In the genomic region with DNA sequence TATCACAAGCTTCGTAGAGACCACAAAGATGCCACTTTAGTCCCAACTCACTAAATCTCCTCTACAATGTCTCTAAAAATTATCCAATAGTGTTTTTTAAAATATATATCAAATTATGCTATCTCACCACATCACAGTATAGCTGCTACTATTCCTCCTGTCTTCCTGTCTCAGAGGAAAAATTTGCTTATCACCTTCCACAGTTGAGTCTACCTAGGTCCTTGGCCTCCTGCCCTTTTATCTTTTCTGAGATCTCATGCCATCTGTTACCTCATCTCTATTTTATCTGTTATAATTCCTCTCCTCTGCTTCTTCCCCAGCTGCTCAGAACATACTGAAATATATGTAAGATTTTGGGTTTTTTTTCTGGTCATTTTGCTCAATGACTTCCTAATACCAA, we compare ENCODE assay signal across 23 cellular contexts.
DNase-seq lines count a peak whose midpoint lies in the region; ATAC-seq and TF ChIP-seq lines count a peak whose summit lies in the region.
"Had no signal": no experiment of that assay in that cellular context is flagged by ENCODE, and none has a peak within 500 bp of the region (broad histone marks: within the 10 kb centered on the region; RNA-seq: fewer than 3 reads in every experiment).

No MANE protein-coding gene starts in this region.

- H3K79me2 ChIP-seq in DND-41 (ENCODE audit: insufficient read depth, low read length), result no peaks in the 10 kb centered on the region

- TF ChIP-seq CTCF in DND-41 (IDR thresholded peaks at IDR 0.05; ENCODE audit: borderline replicate concordance, extremely low read depth, low read length, poor library complexity, severe bottlenecking), result no peak

- H3K27ac ChIP-seq in DND-41 (ENCODE audit: low read length), result no peak overlapping the region
- H3K27ac ChIP-seq: A549; BLaER1 treated with 17β-estradiol and CSF1 and Interleukin-3, amounts not matched to agents 10 nM and 100 nM; GM23248 had no signal

- DNase-seq in DMS 273 (lab: John Stamatoyannopoulos, UW; ENCODE audit: unreplicated experiment) (peak; percentile 68), DND-41 (peak; percentile 7), NCI-H2171 (lab: John Stamatoyannopoulos, UW) (peak; percentile 45), cerebellar nuclear complex (lab: John Stamatoyannopoulos, UW) (peak; percentile 33 to 77), activated T-cell treated with anti-CD3 and anti-CD28 coated beads for 4 hours (no peak), NCI-H2107 treated with DMSO at 0.1 percent for 48 hours (lab: John Stamatoyannopoulos, UW; ENCODE audit: unreplicated experiment) (no peak), glomerular visceral epithelial cell (ENCODE audit: extremely low spot score) (no peak)
- DNase-seq: 8988T; ACHN; AML-193; BE2C; CD4-positive, alpha-beta T cell; CD8-positive, alpha-beta memory T cell; DMS153; EL; GDM1; GM23248; H7; HCEC 1CT had no signal

- no peaks in the 10 kb centered on the region for H3K36me3 ChIP-seq in DND-41 (ENCODE audit: insufficient read depth, low read length)
- H3K36me3 ChIP-seq: BE2C; BLaER1 treated with 17β-estradiol and CSF1 and Interleukin-3, amounts not matched to agents 10 nM and 100 nM had no signal

- no peaks in the 10 kb centered on the region for H3K27me3 ChIP-seq in DND-41 (ENCODE audit: insufficient read depth, low read length, poor library complexity)
- H3K27me3 ChIP-seq: BE2C; BLaER1 treated with 17β-estradiol and CSF1 and Interleukin-3, amounts not matched to agents 10 nM and 100 nM had no signal

- H4K20me1 ChIP-seq in DND-41 (ENCODE audit: insufficient read depth, low read length), result no peaks in the 10 kb centered on the region
- H4K20me1 ChIP-seq: BLaER1 treated with 17β-estradiol and CSF1 and Interleukin-3, amounts not matched to agents 10 nM and 100 nM had no signal

- peak overlapping the region; percentile 31; the same call in 1 of the 2 replicates for H3K4me2 ChIP-seq in DND-41 (ENCODE audit: insufficient read depth, low read length)
- H3K4me2 ChIP-seq: A549; BLaER1 treated with 17β-estradiol and CSF1 and Interleukin-3, amounts not matched to agents 10 nM and 100 nM had no signal

- H2AFZ ChIP-seq in DND-41 (ENCODE audit: low read depth, low read length), result no peak overlapping the region
- H2AFZ ChIP-seq: GM23248 had no signal

- no peaks in the 10 kb centered on the region for H3K9me3 ChIP-seq in DND-41 (ENCODE audit: insufficient read depth, low read length, severe bottlenecking)
- H3K9me3 ChIP-seq: A549; BE2C; BLaER1 treated with 17β-estradiol and CSF1 and Interleukin-3, amounts not matched to agents 10 nM and 100 nM had no signal

- ATAC-seq in DND-41 (ENCODE audit: insufficient read depth, low read depth), result peak; percentile 75; the same call in 2 of the 3 replicates
- no peak for ATAC-seq in GM18498 (IDR thresholded peaks at IDR 0.05; ENCODE audit: unreplicated experiment)
- ATAC-seq: A549, GM12878 had no signal

- no peak overlapping the region for H3K4me3 ChIP-seq in DND-41 (ENCODE audit: low read depth in 1 of 2, low read length in 2 of 2)
- H3K4me3 ChIP-seq: A549; BLaER1 treated with 17β-estradiol and CSF1 and Interleukin-3, amounts not matched to agents 10 nM and 100 nM; GM12878; GM23248 had no signal

- no peak overlapping the region for H3K9ac ChIP-seq in DND-41 (ENCODE audit: low read depth, low read length)
- H3K9ac ChIP-seq: BLaER1 treated with 17β-estradiol and CSF1 and Interleukin-3, amounts not matched to agents 10 nM and 100 nM; GM23248 had no signal

- peaks cover 19% of the 10 kb centered on the region for H3K4me1 ChIP-seq in DND-41 (ENCODE audit: insufficient read depth, low read length)
- H3K4me1 ChIP-seq: A549, BE2C had no signal

Comparison
In these comparisons a context has a peak if more than half of its experiments do, and no peak if none do; other contexts are left out.
1. DNase-seq: peak in DMS 273 (single experiment), DND-41 (single experiment), NCI-H2171 (single experiment) and cerebellar nuclear complex (2 of 2); none in activated T-cell treated with anti-CD3 and anti-CD28 coated beads for 4 hours (single experiment), NCI-H2107 treated with DMSO at 0.1 percent for 48 hours (single experiment) and glomerular visceral epithelial cell (single experiment).